In genomic region chr5:14011089-14012004, GRCh38 we compare ENCODE assay signal across 8 cellular contexts.
DNase-seq lines count a peak whose midpoint lies in the region; ATAC-seq and TF ChIP-seq lines count a peak whose summit lies in the region.

No MANE protein-coding gene starts in this region.

- no peaks in the 10 kb centered on the region for H3K9me3 Mint-ChIP-seq in activated naive CD8-positive, alpha-beta T cell (ENCODE audit: low read depth)

- no peak overlapping the region for H3K27ac Mint-ChIP-seq in activated naive CD8-positive, alpha-beta T cell

- no peaks in the 10 kb centered on the region for H3K9me2 ChIP-seq in DOHH2 (replicated peaks; ENCODE audit: control insufficient read depth, low read length)

- no peaks in the 10 kb centered on the region for H3K36me3 ChIP-seq in DOHH2 (ENCODE audit: control insufficient read depth, low read length)
- H3K36me3 ChIP-seq in neutrophil = no peaks in the 10 kb centered on the region
- no peaks in the 10 kb centered on the region for H3K36me3 ChIP-seq in upper lobe of left lung

- H3K27me3 Mint-ChIP-seq in activated naive CD8-positive, alpha-beta T cell = peaks cover 24% of the 10 kb centered on the region

- no peaks in the 10 kb centered on the region for H3K79me2 ChIP-seq in DOHH2 (ENCODE audit: control insufficient read depth, low read length)

- ATAC-seq in GM21515 (IDR thresholded peaks at IDR 0.05; ENCODE audit: unreplicated experiment) (peak; percentile 95), upper lobe of left lung (ENCODE audit: low FRiP score in 2 of 2) (peak; percentile 91 to 94)

- peak overlapping the region; percentile 87 for H3K4me3 Mint-ChIP-seq in activated naive CD8-positive, alpha-beta T cell

- TF ChIP-seq CTCF in DOHH2 (IDR thresholded peaks at IDR 0.05; ENCODE audit: low read depth, low read length, poor library complexity, severe bottlenecking) (no peak), neutrophil (IDR thresholded peaks at IDR 0.05) (no peak), upper lobe of left lung (IDR thresholded peaks at IDR 0.05) (peak in 2 of 6 experiments; percentile 10 to 39)

- WGBS in upper lobe of left lung, 2 donors = 1 to 2% methylated on average over 30 to 41 of the region's 74 CpGs

- peaks cover 11% of the 10 kb centered on the region for H3K4me1 Mint-ChIP-seq in activated naive CD8-positive, alpha-beta T cell (ENCODE audit: low read depth)

- DNase-seq in HT-29 (ENCODE audit: low spot score) = peak; percentile 95
- peak; percentile 79 to 83 for DNase-seq in NOMO-1 (lab: John Stamatoyannopoulos, UW; ENCODE audit: unreplicated experiment in 2 of 2)
- DNase-seq in head of caudate nucleus = peak; percentile 48 to 91 (median 82)
- peak; percentile 91 to 96 for DNase-seq in upper lobe of left lung

- H3K27me3 ChIP-seq in DOHH2 (ENCODE audit: control insufficient read depth, low read length) (peaks cover 6% of the 10 kb centered on the region; the same call in 1 of the 2 replicates), neutrophil (peaks cover 64% of the 10 kb centered on the region), upper lobe of left lung (peaks cover 0 to 4% (median 0%) of the 10 kb centered on the region in 4 donors)

- peak in 2 of 4 donors; percentile 19 to 77 for TF ChIP-seq POLR2A in upper lobe of left lung (IDR thresholded peaks at IDR 0.05)

- H4K20me1 ChIP-seq in DOHH2 (ENCODE audit: control insufficient read depth, insufficient read depth, low read depth, low read length) = no peaks in the 10 kb centered on the region

- no peaks in the 10 kb centered on the region for H3K9me3 ChIP-seq in DOHH2 (ENCODE audit: control insufficient read depth, insufficient read depth, low read length)
- H3K9me3 ChIP-seq in neutrophil = no peaks in the 10 kb centered on the region
- H3K9me3 ChIP-seq in upper lobe of left lung = no peaks in the 10 kb centered on the region

- no peaks in the 10 kb centered on the region for H3K36me3 Mint-ChIP-seq in activated naive CD8-positive, alpha-beta T cell

- H3K27ac ChIP-seq in DOHH2 (ENCODE audit: low read depth, low read length) (no peak overlapping the region), neutrophil (no peak overlapping the region), upper lobe of left lung (peak overlapping the region; percentile 77 to 80 (median 79))

- H3F3A ChIP-seq in DOHH2 (ENCODE audit: control insufficient read depth, insufficient read depth) = no peaks in the 10 kb centered on the region

- H3K4me3 ChIP-seq in DOHH2 (ENCODE audit: low read length) = peak overlapping the region; percentile 87
- H3K4me3 ChIP-seq in neutrophil (ENCODE audit: low read depth in 1 of 2, low read length in 1 of 2) = peak overlapping the region; percentile 31 to 56
- peak overlapping the region; percentile 36 to 64 (median 53) for H3K4me3 ChIP-seq in upper lobe of left lung

- peak overlapping the region; percentile 91 for H3K4me2 ChIP-seq in DOHH2 (ENCODE audit: low read length)

- TF ChIP-seq EP300 in upper lobe of left lung (IDR thresholded peaks at IDR 0.05) = no peak

- H3K4me1 ChIP-seq in DOHH2 (ENCODE audit: control insufficient read depth, low read length) (peaks cover 15% of the 10 kb centered on the region), neutrophil (ENCODE audit: control insufficient read depth in 1 of 2, insufficient read depth in 1 of 2, low read depth in 1 of 2, low read length in 1 of 2) (peaks cover 5 to 10% of the 10 kb centered on the region in 2 experiments), upper lobe of left lung (peaks cover 12 to 28% (median 21%) of the 10 kb centered on the region in 4 donors)

- intact Hi-C loops in head of caudate nucleus (cut with DNase I) = loop anchor here (2.0 kb wide), 1 partner anchor 131 kb away; the partner anchor contains the start of gene TRIO

Comparison
In these comparisons a context has a peak if more than half of its experiments do, and no peak if none do; other contexts are left out.
1. H3K27ac ChIP-seq: peak in upper lobe of left lung (4 of 4); none in DOHH2 (single experiment) and neutrophil (single experiment).
2. Peak in every context shown above with its lines, with median percentiles within 50 percentile points of each other: H3K4me3 ChIP-seq and DNase-seq.